ENCODE assay signal across 1 cellular context in the genomic region with DNA sequence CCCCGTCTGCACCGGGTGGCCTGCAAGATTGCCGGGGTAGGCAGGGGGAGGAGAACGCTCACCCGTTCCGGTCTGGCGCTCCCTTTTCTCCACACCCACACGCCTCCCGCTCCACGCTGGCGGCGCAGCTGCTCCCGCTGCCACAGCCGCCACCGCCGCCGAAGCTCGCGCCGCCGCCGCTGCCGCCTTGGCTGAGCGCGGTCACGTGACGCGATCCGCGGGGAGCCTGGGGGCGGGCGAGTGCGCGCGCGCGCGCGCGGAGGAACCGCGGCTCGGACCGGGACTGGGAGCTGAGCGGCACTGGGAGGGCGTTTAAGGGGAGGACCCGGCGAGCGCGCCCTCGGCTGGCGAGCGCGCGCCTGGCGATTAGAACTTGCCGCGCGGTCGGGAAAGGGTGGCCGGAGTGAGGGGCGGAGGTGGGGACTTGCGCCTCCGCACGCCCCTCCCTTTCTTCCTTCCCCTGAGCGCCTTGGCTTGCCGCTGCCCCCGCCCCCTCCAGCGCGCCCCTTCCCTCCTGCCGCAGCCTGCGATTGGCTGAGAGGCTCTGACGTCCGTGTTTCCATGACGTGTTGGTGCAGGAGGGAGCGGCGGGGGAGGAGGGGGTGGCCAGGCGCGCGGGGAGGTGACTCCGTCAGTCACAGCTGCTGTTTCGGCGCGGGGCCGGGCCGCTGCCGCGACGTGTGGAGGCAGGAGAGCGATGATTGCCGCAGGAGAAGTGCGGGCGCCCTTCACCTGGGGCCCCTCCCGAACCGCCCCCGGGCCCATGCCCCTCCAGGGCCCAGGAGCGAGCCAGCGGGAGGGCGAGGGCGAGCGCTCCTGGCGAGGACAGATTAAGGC.
TF ChIP-seq lines count a peak whose summit lies in the region.

No MANE protein-coding gene starts in this region.

TF ChIP-seq in HepG2, 621 proteins besides CTCF, POLR2A, EP300 and RAD21 (continued from another document and continues in another):
- TF ChIP-seq, protein P1, sequence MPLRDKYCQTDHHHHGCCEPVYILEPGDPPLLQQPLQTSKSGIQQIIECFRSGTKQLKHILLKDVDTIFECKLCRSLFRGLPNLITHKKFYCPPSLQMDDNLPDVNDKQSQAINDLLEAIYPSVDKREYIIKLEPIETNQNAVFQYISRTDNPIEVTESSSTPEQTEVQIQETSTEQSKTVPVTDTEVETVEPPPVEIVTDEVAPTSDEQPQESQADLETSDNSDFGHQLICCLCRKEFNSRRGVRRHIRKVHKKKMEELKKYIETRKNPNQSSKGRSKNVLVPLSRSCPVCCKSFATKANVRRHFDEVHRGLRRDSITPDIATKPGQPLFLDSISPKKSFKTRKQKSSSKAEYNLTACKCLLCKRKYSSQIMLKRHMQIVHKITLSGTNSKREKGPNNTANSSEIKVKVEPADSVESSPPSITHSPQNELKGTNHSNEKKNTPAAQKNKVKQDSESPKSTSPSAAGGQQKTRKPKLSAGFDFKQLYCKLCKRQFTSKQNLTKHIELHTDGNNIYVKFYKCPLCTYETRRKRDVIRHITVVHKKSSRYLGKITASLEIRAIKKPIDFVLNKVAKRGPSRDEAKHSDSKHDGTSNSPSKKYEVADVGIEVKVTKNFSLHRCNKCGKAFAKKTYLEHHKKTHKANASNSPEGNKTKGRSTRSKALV (CRISPR knock-in tag; IDR thresholded peaks at IDR 0.05) = no peak
- TF ChIP-seq, protein P2, sequence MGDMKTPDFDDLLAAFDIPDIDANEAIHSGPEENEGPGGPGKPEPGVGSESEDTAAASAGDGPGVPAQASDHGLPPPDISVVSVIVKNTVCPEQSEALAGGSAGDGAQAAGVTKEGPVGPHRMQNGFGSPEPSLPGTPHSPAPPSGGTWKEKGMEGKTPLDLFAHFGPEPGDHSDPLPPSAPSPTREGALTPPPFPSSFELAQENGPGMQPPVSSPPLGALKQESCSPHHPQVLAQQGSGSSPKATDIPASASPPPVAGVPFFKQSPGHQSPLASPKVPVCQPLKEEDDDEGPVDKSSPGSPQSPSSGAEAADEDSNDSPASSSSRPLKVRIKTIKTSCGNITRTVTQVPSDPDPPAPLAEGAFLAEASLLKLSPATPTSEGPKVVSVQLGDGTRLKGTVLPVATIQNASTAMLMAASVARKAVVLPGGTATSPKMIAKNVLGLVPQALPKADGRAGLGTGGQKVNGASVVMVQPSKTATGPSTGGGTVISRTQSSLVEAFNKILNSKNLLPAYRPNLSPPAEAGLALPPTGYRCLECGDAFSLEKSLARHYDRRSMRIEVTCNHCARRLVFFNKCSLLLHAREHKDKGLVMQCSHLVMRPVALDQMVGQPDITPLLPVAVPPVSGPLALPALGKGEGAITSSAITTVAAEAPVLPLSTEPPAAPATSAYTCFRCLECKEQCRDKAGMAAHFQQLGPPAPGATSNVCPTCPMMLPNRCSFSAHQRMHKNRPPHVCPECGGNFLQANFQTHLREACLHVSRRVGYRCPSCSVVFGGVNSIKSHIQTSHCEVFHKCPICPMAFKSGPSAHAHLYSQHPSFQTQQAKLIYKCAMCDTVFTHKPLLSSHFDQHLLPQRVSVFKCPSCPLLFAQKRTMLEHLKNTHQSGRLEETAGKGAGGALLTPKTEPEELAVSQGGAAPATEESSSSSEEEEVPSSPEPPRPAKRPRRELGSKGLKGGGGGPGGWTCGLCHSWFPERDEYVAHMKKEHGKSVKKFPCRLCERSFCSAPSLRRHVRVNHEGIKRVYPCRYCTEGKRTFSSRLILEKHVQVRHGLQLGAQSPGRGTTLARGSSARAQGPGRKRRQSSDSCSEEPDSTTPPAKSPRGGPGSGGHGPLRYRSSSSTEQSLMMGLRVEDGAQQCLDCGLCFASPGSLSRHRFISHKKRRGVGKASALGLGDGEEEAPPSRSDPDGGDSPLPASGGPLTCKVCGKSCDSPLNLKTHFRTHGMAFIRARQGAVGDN (CRISPR knock-in tag; IDR thresholded peaks at IDR 0.05) = peak; percentile 87
- TF ChIP-seq KAT2B (IDR thresholded peaks at IDR 0.05; ENCODE audit: borderline replicate concordance, low read depth, low read length) (no peak), ADNP (CRISPR knock-in tag; IDR thresholded peaks at IDR 0.05) (no peak), SETDB1 (CRISPR knock-in tag; IDR thresholded peaks at IDR 0.05; ENCODE audit: borderline replicate concordance) (no peak), ZNF781 (CRISPR knock-in tag; IDR thresholded peaks at IDR 0.05; ENCODE audit: borderline replicate concordance, not compliant biosample characterization) (peak; percentile 23), SAP130 (CRISPR knock-in tag; IDR thresholded peaks at IDR 0.05; ENCODE audit: low read depth) (peak; percentile 75), RAD51 (IDR thresholded peaks at IDR 0.05; ENCODE audit: borderline replicate concordance) (peak; percentile 70; the same call in 1 of the 2 replicates), PPARG (CRISPR knock-in tag; conservative IDR thresholded peaks at IDR 0.05) (no peak), RFX1 (IDR thresholded peaks at IDR 0.05) (no peak), ZMAT5 (CRISPR knock-in tag; IDR thresholded peaks at IDR 0.05; ENCODE audit: borderline replicate concordance, low read depth) (no peak), ZNF142 (CRISPR knock-in tag; IDR thresholded peaks at IDR 0.05) (peak; percentile 45; the same call in 1 of the 2 replicates), ZNF230 (CRISPR knock-in tag; IDR thresholded peaks at IDR 0.05) (no peak; the same call in 1 of the 2 replicates), ZNF17 (CRISPR knock-in tag; IDR thresholded peaks at IDR 0.05) (no peak), FOSL2 (CRISPR knock-in tag; IDR thresholded peaks at IDR 0.05) (peak; percentile 68), POLR2G (IDR thresholded peaks at IDR 0.05; ENCODE audit: low read depth, low read length) (peak; percentile 61), ZNF180 (CRISPR knock-in tag; IDR thresholded peaks at IDR 0.05; ENCODE audit: borderline replicate concordance, low read depth) (no peak), ZNF292 (CRISPR knock-in tag; IDR thresholded peaks at IDR 0.05; ENCODE audit: borderline replicate concordance, low read depth) (0 out of 2 replicates have a peak, but pooled peaks have one; percentile 43), ZFP36L2 (CRISPR knock-in tag; IDR thresholded peaks at IDR 0.05) (no peak), ZNF224 (CRISPR knock-in tag; IDR thresholded peaks at IDR 0.05) (no peak), ZBTB1 (CRISPR knock-in tag; IDR thresholded peaks at IDR 0.05; ENCODE audit: borderline replicate concordance) (no peak), SNAI1 (CRISPR knock-in tag; IDR thresholded peaks at IDR 0.05; ENCODE audit: borderline replicate concordance) (peak; percentile 76; the same call in 1 of the 2 replicates), ISX (CRISPR knock-in tag; conservative IDR thresholded peaks at IDR 0.05) (no peak), ZNF317 (CRISPR knock-in tag; IDR thresholded peaks at IDR 0.05) (peak; percentile 86), MAFF (IDR thresholded peaks at IDR 0.05; ENCODE audit: low read depth, low read length) (no peak), TSC22D2 (CRISPR knock-in tag; IDR thresholded peaks at IDR 0.05; ENCODE audit: borderline replicate concordance) (no peak), WIZ (CRISPR knock-in tag; IDR thresholded peaks at IDR 0.05) (no peak), MBNL3 (CRISPR knock-in tag; conservative IDR thresholded peaks at IDR 0.05) (no peak), BRD4 (CRISPR knock-in tag; IDR thresholded peaks at IDR 0.05) (no peak), ZNF329 (CRISPR knock-in tag; IDR thresholded peaks at IDR 0.05; ENCODE audit: low read depth) (no peak), POLR2AphosphoS5 (IDR thresholded peaks at IDR 0.05; ENCODE audit: low read depth, low read length) (peak; percentile 48; the same call in 1 of the 2 replicates), ZNF205 (CRISPR knock-in tag; IDR thresholded peaks at IDR 0.05) (peak; percentile 47; the same call in 1 of the 2 replicates), AGO2 (optimal IDR thresholded peaks at IDR 0.05; ENCODE audit: low read depth, low read length) (no peak), ZFX (CRISPR knock-in tag; IDR thresholded peaks at IDR 0.05; ENCODE audit: low read depth) (peak; percentile 8; the same call in 1 of the 2 replicates), USF2 (IDR thresholded peaks at IDR 0.05; ENCODE audit: low read depth, low read length) (peak; percentile 87), USF2 (CRISPR knock-in tag; IDR thresholded peaks at IDR 0.05; ENCODE audit: borderline replicate concordance) (0 out of 2 replicates have a peak, but pooled peaks have one; percentile 11), ZNF720 (CRISPR knock-in tag; IDR thresholded peaks at IDR 0.05) (no peak)
- TF ChIP-seq, protein P3, sequence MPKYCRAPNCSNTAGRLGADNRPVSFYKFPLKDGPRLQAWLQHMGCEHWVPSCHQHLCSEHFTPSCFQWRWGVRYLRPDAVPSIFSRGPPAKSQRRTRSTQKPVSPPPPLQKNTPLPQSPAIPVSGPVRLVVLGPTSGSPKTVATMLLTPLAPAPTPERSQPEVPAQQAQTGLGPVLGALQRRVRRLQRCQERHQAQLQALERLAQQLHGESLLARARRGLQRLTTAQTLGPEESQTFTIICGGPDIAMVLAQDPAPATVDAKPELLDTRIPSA (CRISPR knock-in tag; IDR thresholded peaks at IDR 0.05; ENCODE audit: borderline replicate concordance) = 0 out of 2 replicates have a peak, but pooled peaks have one; percentile 0
- TF ChIP-seq, protein P4, sequence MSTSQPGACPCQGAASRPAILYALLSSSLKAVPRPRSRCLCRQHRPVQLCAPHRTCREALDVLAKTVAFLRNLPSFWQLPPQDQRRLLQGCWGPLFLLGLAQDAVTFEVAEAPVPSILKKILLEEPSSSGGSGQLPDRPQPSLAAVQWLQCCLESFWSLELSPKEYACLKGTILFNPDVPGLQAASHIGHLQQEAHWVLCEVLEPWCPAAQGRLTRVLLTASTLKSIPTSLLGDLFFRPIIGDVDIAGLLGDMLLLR (CRISPR knock-in tag; IDR thresholded peaks at IDR 0.05) = peak; percentile 78; the same call in 1 of the 2 replicates
- TF ChIP-seq, protein P5, sequence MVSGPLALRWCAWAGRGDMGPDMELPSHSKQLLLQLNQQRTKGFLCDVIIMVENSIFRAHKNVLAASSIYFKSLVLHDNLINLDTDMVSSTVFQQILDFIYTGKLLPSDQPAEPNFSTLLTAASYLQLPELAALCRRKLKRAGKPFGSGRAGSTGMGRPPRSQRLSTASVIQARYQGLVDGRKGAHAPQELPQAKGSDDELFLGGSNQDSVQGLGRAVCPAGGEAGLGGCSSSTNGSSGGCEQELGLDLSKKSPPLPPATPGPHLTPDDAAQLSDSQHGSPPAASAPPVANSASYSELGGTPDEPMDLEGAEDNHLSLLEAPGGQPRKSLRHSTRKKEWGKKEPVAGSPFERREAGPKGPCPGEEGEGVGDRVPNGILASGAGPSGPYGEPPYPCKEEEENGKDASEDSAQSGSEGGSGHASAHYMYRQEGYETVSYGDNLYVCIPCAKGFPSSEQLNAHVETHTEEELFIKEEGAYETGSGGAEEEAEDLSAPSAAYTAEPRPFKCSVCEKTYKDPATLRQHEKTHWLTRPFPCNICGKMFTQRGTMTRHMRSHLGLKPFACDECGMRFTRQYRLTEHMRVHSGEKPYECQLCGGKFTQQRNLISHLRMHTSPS (CRISPR knock-in tag; IDR thresholded peaks at IDR 0.05; ENCODE audit: low read depth) = no peak
